18 cellular contexts compared by ENCODE assay signal in the genomic region with DNA sequence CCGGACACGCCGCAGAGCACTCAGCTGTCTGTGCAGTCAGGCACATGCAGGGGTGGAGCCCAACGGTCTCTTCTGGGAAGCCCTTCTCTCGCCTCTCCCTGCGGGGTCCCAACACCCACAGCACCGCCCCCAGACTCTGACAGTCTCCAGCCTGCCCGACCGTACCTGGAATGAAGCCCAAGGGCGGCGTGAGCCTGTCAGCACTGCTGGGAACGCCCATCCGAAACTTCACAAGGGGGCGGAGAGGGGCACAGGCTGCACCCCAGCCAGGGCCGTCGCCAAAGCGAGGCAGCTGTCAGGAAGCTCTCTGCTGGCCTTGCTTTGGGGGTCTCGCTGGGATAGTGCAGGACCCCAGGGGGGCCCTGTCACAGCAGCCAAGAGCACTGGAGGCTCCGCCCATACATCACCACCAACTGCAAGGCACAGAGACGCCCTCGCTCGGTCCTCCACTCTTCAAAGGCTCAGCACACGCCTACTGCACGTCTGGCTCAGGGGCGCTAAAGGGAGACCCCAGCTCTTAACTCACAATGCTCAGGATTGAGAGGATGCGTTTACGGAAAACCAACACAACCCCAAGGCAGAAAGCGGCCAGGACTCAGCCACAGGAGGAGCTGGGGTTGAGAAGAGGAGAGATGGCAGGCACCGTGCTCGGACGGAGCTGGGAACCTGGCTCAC. TPM values are rescaled to one million over a fixed set of nuclear protein-coding genes. Genes with fewer than 3 reads are reported as not detected.
DNase-seq lines count a peak whose midpoint lies in the region; ATAC-seq and TF ChIP-seq lines count a peak whose summit lies in the region.
"Had no signal": no experiment of that assay in that cellular context is flagged by ENCODE, and none has a peak within 500 bp of the region (broad histone marks: within the 10 kb centered on the region; RNA-seq: fewer than 3 reads in every experiment).

No MANE protein-coding gene starts in this region.

- 87 to 95% (median 93%) methylated on average over 17 to 31 of the region's 31 CpGs for WGBS in spleen, 5 donors

- CTCF ChIA-PET in HEK293 (lab: Yijun Ruan, JAX) = interaction anchor here (0.6 kb wide), 1 partner anchor 81 kb away, joined by 4 read pairs; no protein-coding TSS in a partner anchor

- intact Hi-C loops in spleen (cut with DNase I; ENCODE audit: low total_unique reads) = loop anchor here (10.0 kb wide), 1 partner anchor 627 kb away; the partner anchor contains the start of gene PSMG3

- POLR2A ChIA-PET in HEK293 (lab: Yijun Ruan, JAX) = no interaction called here

- H3K27me3 ChIP-seq in spleen (replicated peaks in 1 of 7) = no peaks in the 10 kb centered on the region

- H3K9me3 ChIP-seq in HEK293 (ENCODE audit: control insufficient read depth, insufficient read depth, low read depth, low read length) (no peaks in the 10 kb centered on the region), spleen (no peaks in the 10 kb centered on the region)

- H3K4me1 ChIP-seq in HEK293 (ENCODE audit: control insufficient read depth, insufficient read depth, low read length) (no peaks in the 10 kb centered on the region), spleen (peaks cover 0 to 21% (median 15%) of the 10 kb centered on the region in 6 donors)

- no peak for TF ChIP-seq CTCF in HEK293 (tag by site-specific recombination; IDR thresholded peaks at IDR 0.05)
- TF ChIP-seq CTCF in spleen (IDR thresholded peaks at IDR 0.05 in 8 of 11, conservative IDR thresholded peaks at IDR 0.05 in 3 of 11) = no peak

- H3K36me3 ChIP-seq in HEK293 (ENCODE audit: control insufficient read depth in 2 of 2, insufficient read depth in 1 of 2, low read length in 2 of 2) (peaks cover 0 to 77% of the 10 kb centered on the region in 2 experiments; a peak in 1 of 3 replicates), spleen (peaks cover 0 to 78% (median 26%) of the 10 kb centered on the region in 6 donors)

- ATAC-seq in activated CD4-positive, CD25-positive, alpha-beta regulatory T cell treated with anti-CD3 and anti-CD28 coated beads, Interleukin-2, amount 50 U/mL, for 24 hours = no peak
- ATAC-seq in HG02642 (IDR thresholded peaks at IDR 0.05; ENCODE audit: poor library complexity, unreplicated experiment) = no peak

- DNase-seq in activated CD4-positive, CD25-positive, alpha-beta regulatory T cell treated with anti-CD3 and anti-CD28 coated beads, Interleukin-2, amount 50 U/mL, for 72 hours = peak; percentile 16
- DNase-seq in islet precursor cell (peak; percentile 38), spleen (peak; percentile 69), NCI-H226 (no peak), KG1 (lab: John Stamatoyannopoulos, UW) (no peak)
- DNase-seq: 8988T, GF-D8, NCI-H1105, NCI-H1694 treated with DMSO at 0.1 percent for 48 hours, NCI-H2107, NCI-H345, NCI-H526 treated with DMSO at 0.1 percent for 48 hours, SIG-M5 had no signal

- H3K4me3 ChIP-seq in HEK293 (ENCODE audit: low read depth, low read length) (no peak overlapping the region), spleen (no peak overlapping the region)
- H3K4me3 ChIP-seq: GM23338 had no signal

- no peak for TF ChIP-seq POLR2A in spleen (IDR thresholded peaks at IDR 0.05)

- no peak overlapping the region for H3K27ac ChIP-seq in HEK293 (ENCODE audit: extremely low read depth, low read depth, low read length)
- H3K27ac ChIP-seq in spleen = no peak overlapping the region
- H3K27ac ChIP-seq: C4-2B had no signal

TF ChIP-seq in HEK293, 187 proteins besides CTCF, POLR2A, EP300 and RAD21:
- no peak for TF ChIP-seq ZBTB11 (tag by site-specific recombination; conservative IDR thresholded peaks at IDR 0.05; ENCODE audit: low read depth)
- TF ChIP-seq ZNF837 (tag by site-specific recombination; IDR thresholded peaks at IDR 0.05) = no peak
- TF ChIP-seq ZNF473 (tag by site-specific recombination; IDR thresholded peaks at IDR 0.05) = no peak
- no peak for TF ChIP-seq ZFP3 (tag by site-specific recombination; IDR thresholded peaks at IDR 0.05; ENCODE audit: low read depth)
- TF ChIP-seq EGR2 (tag by site-specific recombination; IDR thresholded peaks at IDR 0.05; ENCODE audit: low read depth) = peak; percentile 19; the same call in 1 of the 2 replicates
- TF ChIP-seq KLF1 (tag by site-specific recombination; IDR thresholded peaks at IDR 0.05) = peak; percentile 45
- TF ChIP-seq SETDB1 (IDR thresholded peaks at IDR 0.05; ENCODE audit: insufficient read length, low read length) = no peak

RNA-seq across cellular contexts. Expression of gene MAD1L1, which starts 30.9 kb away (rescaled TPM):
- total RNA-seq in spleen = 100 to 1,000 TPM in 1 of 7 donors, 10 to 100 TPM in 6; 47.3 to 104 (median 62.0) TPM
- polyA plus RNA-seq in spleen = 100 to 1,000 TPM in 1 of 3 donors, 10 to 100 TPM in 2; 48.8 to 118 (median 75.0) TPM

RNA-seq across cellular contexts. Expression of gene MRM2, which starts 40.2 kb away (rescaled TPM):
- total RNA-seq in spleen = 10 to 100 TPM; 19.0 to 24.7 (median 23.3) TPM
- 10 to 100 TPM; 24.1 to 35.8 (median 27.2) TPM for polyA plus RNA-seq in spleen

RNA-seq across cellular contexts. Expression of gene NUDT1, which starts 40.2 kb away (rescaled TPM):
- total RNA-seq in spleen = 10 to 100 TPM; 13.7 to 29.4 (median 20.4) TPM
- 10 to 100 TPM; 38.2 to 69.3 (median 42.4) TPM for polyA plus RNA-seq in spleen

Comparison
In these comparisons a context has a peak if more than half of its experiments do, and no peak if none do; other contexts are left out.
1. DNase-seq: peak in activated CD4-positive, CD25-positive, alpha-beta regulatory T cell treated with anti-CD3 and anti-CD28 coated beads, Interleukin-2, amount 50 U/mL, for 72 hours (single experiment), islet precursor cell (single experiment) and spleen (single experiment); none in NCI-H226 (single experiment) and KG1 (single experiment).